In the genomic region with DNA sequence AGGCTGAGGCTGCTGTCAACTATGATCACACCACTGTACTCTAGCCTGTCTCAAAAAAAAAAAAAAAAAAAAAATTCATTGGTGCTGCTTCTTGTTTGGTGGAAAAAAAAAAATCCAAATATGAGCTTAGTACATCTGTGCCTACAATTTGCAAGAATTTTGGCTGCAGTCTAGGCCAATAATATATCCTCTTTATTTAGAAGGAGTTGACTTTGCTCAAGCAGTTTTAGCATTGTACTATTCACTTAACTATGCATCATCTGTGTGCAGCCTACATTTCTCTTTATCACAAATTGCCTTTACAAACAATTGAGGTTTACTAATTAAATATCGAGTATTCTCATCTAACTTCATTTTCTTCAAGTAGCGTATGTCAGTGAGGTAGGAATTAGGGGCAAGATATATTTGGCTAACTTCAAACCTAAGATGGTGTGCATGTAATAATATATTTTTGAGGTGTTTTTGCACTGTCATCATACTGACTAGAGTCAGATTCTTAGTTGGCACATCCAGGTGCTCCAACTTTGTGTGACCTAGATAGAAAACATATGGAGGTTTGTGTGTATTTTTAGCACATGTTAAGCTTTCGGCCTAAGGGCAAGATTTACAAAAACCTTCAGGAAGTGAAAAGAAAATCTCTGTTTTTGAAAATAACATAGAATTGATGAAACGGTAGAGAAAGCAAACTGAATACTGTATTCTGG, we compare ENCODE assay signal across 22 cellular contexts. TPM values are rescaled to one million over a fixed set of nuclear protein-coding genes. Genes with fewer than 3 reads are reported as not detected.
DNase-seq lines count a peak whose midpoint lies in the region; ATAC-seq, FAIRE-seq and TF ChIP-seq lines count a peak whose summit lies in the region.
"Had no signal": no experiment of that assay in that cellular context is flagged by ENCODE, and none has a peak within 500 bp of the region (broad histone marks: within the 10 kb centered on the region; RNA-seq: fewer than 3 reads in every experiment).

No MANE protein-coding gene starts in this region.

- no peak overlapping the region for H2AFZ ChIP-seq in astrocyte (ENCODE audit: low read depth, low read length)
- H2AFZ ChIP-seq in keratinocyte (ENCODE audit: control insufficient read depth, low read length), result no peak overlapping the region

- H3K36me3 Mint-ChIP-seq in astrocyte (ENCODE audit: low read depth, unreplicated experiment), result no peaks in the 10 kb centered on the region

- H4K20me1 ChIP-seq in astrocyte (ENCODE audit: insufficient read depth, low read length) (no peaks in the 10 kb centered on the region), keratinocyte (ENCODE audit: control insufficient read depth, extremely low read depth, insufficient read depth, low read length) (no peaks in the 10 kb centered on the region)

- H3K79me2 ChIP-seq in astrocyte (ENCODE audit: insufficient read depth, low read length) (no peaks in the 10 kb centered on the region), keratinocyte (ENCODE audit: control insufficient read depth, insufficient read depth, low read length) (no peaks in the 10 kb centered on the region)

- 61% methylated on average over 4 of the region's 4 CpGs for WGBS in suprapubic skin

- H3K27me3 ChIP-seq in HUES6 (ENCODE audit: control insufficient read depth, insufficient read depth, low read length), result no peaks in the 10 kb centered on the region
- no peaks in the 10 kb centered on the region for H3K27me3 ChIP-seq in astrocyte (ENCODE audit: insufficient read depth, low read length)
- H3K27me3 ChIP-seq in keratinocyte (ENCODE audit: control insufficient read depth, extremely low read depth, insufficient read depth, low read length), result no peaks in the 10 kb centered on the region
- no peaks in the 10 kb centered on the region for H3K27me3 ChIP-seq in Peyer's patch
- H3K27me3 ChIP-seq in suprapubic skin, result no peaks in the 10 kb centered on the region
- no peaks in the 10 kb centered on the region for H3K27me3 ChIP-seq in left ventricle myocardium inferior (ENCODE audit: low read depth)
- H3K27me3 ChIP-seq: uterus had no signal

- no peaks in the 10 kb centered on the region for H3K27me3 Mint-ChIP-seq in astrocyte (ENCODE audit: low read depth, unreplicated experiment)
- H3K27me3 Mint-ChIP-seq: B cell; IgD-negative memory B cell; stimulated activated naive CD8-positive, alpha-beta T cell treated with anti-CD3 and anti-CD28 coated beads, Interleukin-15, amount 100 ng/mL, for 72 hours; T-helper 17 cell had no signal

- H3K27ac ChIP-seq in HUES6 (ENCODE audit: low read depth, low read length) (0 out of 2 replicates have a peak overlapping the region, but pooled peaks have one; percentile 26), astrocyte (ENCODE audit: low read depth, low read length) (no peak overlapping the region), keratinocyte (ENCODE audit: control insufficient read depth, insufficient read depth, low read length) (peak overlapping the region; percentile 25), Peyer's patch (no peak overlapping the region), suprapubic skin (no peak overlapping the region), left ventricle myocardium inferior (replicated peaks) (no peak overlapping the region)

- H3K9ac ChIP-seq in HUES6 (ENCODE audit: low read length) (no peak overlapping the region), astrocyte (ENCODE audit: low read length) (no peak overlapping the region), keratinocyte (ENCODE audit: control insufficient read depth, extremely low read depth, insufficient read depth, low read length) (no peak overlapping the region)

- DNase-seq in AG10803 (ENCODE audit: low read depth), result peak; percentile 44
- no peak for DNase-seq in astrocyte (ENCODE audit: low read depth)
- DNase-seq in keratinocyte (ENCODE audit: low read depth, low spot score), result no peak
- DNase-seq in Peyer's patch, result no peak
- DNase-seq in suprapubic skin (ENCODE audit: low spot score in 2 of 2), result no peak
- no peak for DNase-seq in left ventricle myocardium inferior
- DNase-seq: activated CD8-positive, alpha-beta memory T cell treated with anti-CD3 and anti-CD28 coated beads, Interleukin-2, amount 50 U/mL, for 48 hours; activated naive CD4-positive, alpha-beta T cell treated with anti-CD3 and anti-CD28 coated beads for 36 hours; DND-41; GOT3; islet precursor cell; NCI-H1092 treated with DMSO at 0.1 percent for 48 hours; NCI-H446 treated with DMSO at 0.1 percent for 48 hours; OCI-M1; stimulated activated naive CD8-positive, alpha-beta T cell treated with anti-CD3 and anti-CD28 coated beads, Interleukin-15, amount 100 ng/mL, for 72 hours; T-helper 17 cell; uterus had no signal

- TF ChIP-seq CTCF in AG10803 (conservative IDR thresholded peaks at IDR 0.05; ENCODE audit: low read length), result no peak
- no peak for TF ChIP-seq CTCF in astrocyte (IDR thresholded peaks at IDR 0.05; ENCODE audit: insufficient read depth, low read depth, low read length)
- no peak for TF ChIP-seq CTCF in keratinocyte (optimal IDR thresholded peaks at IDR 0.05 in 1 of 3, IDR thresholded peaks at IDR 0.05 in 1 of 3, conservative IDR thresholded peaks at IDR 0.05 in 1 of 3; ENCODE audit: extremely low read depth in 1 of 3, insufficient read depth in 2 of 3, low read length in 3 of 3)
- no peak for TF ChIP-seq CTCF in Peyer's patch (IDR thresholded peaks at IDR 0.05)
- no peak for TF ChIP-seq CTCF in suprapubic skin (IDR thresholded peaks at IDR 0.05)
- no peak for TF ChIP-seq CTCF in left ventricle myocardium inferior (IDR thresholded peaks at IDR 0.05; ENCODE audit: borderline replicate concordance)

- H3K4me3 ChIP-seq in AG10803 (ENCODE audit: low read length) (no peak overlapping the region; the same call in 1 of the 2 replicates), HUES6 (ENCODE audit: low read depth, low read length) (no peak overlapping the region), astrocyte (ENCODE audit: insufficient read depth, low read depth, low read length) (no peak overlapping the region), keratinocyte (ENCODE audit: control insufficient read depth in 2 of 3, extremely low read depth in 1 of 3, insufficient read depth in 2 of 3, low read depth in 1 of 3, low read length in 3 of 3) (no peak overlapping the region), Peyer's patch (no peak overlapping the region), suprapubic skin (no peak overlapping the region), left ventricle myocardium inferior (no peak overlapping the region)
- H3K4me3 ChIP-seq: uterus had no signal

- H3K9me3 Mint-ChIP-seq in astrocyte (ENCODE audit: unreplicated experiment), result no peaks in the 10 kb centered on the region
- H3K9me3 Mint-ChIP-seq: activated naive CD4-positive, alpha-beta T cell treated with anti-CD3 and anti-CD28 coated beads for 36 hours; stimulated activated naive CD8-positive, alpha-beta T cell treated with anti-CD3 and anti-CD28 coated beads, Interleukin-15, amount 100 ng/mL, for 72 hours had no signal

- peaks cover 12% of the 10 kb centered on the region for H3K4me1 Mint-ChIP-seq in astrocyte (ENCODE audit: low read depth, unreplicated experiment)
- H3K4me1 Mint-ChIP-seq: stimulated activated naive CD8-positive, alpha-beta T cell treated with anti-CD3 and anti-CD28 coated beads, Interleukin-15, amount 100 ng/mL, for 72 hours had no signal

- intact Hi-C loops in left ventricle myocardium inferior (cut with micrococcal nuclease), result no loop called here

- H3K4me1 ChIP-seq in HUES6 (ENCODE audit: control insufficient read depth, insufficient read depth, low read length) (no peaks in the 10 kb centered on the region), astrocyte (ENCODE audit: insufficient read depth, low read length) (no peaks in the 10 kb centered on the region), keratinocyte (ENCODE audit: control insufficient read depth, extremely low read depth, insufficient read depth, low read length) (peaks cover 6% of the 10 kb centered on the region), Peyer's patch (no peaks in the 10 kb centered on the region), suprapubic skin (peaks cover 3% of the 10 kb centered on the region), left ventricle myocardium inferior (no peaks in the 10 kb centered on the region)
- H3K4me1 ChIP-seq: uterus had no signal

- no peak for TF ChIP-seq EP300 in suprapubic skin (IDR thresholded peaks at IDR 0.05)

- no peak overlapping the region for H3K4me3 Mint-ChIP-seq in astrocyte (ENCODE audit: unreplicated experiment)
- H3K4me3 Mint-ChIP-seq: activated naive CD4-positive, alpha-beta T cell treated with anti-CD3 and anti-CD28 coated beads for 36 hours; B cell; IgD-negative memory B cell; mesothelial cell of epicardium; stimulated activated naive CD8-positive, alpha-beta T cell treated with anti-CD3 and anti-CD28 coated beads, Interleukin-15, amount 100 ng/mL, for 72 hours; T-helper 17 cell had no signal

- H3K36me3 ChIP-seq in HUES6 (ENCODE audit: control insufficient read depth, insufficient read depth, low read length), result peaks cover 8% of the 10 kb centered on the region; the same call in 1 of the 2 replicates
- no peaks in the 10 kb centered on the region for H3K36me3 ChIP-seq in astrocyte (ENCODE audit: insufficient read depth, low read length)
- peaks cover 1 to 6% of the 10 kb centered on the region in 2 experiments for H3K36me3 ChIP-seq in keratinocyte (ENCODE audit: control insufficient read depth in 2 of 2, extremely low read depth in 1 of 2, insufficient read depth in 2 of 2, low read length in 2 of 2)
- no peaks in the 10 kb centered on the region for H3K36me3 ChIP-seq in Peyer's patch
- peaks cover 6% of the 10 kb centered on the region for H3K36me3 ChIP-seq in suprapubic skin
- no peaks in the 10 kb centered on the region for H3K36me3 ChIP-seq in left ventricle myocardium inferior
- H3K36me3 ChIP-seq: uterus had no signal

- H3K9me1 ChIP-seq in keratinocyte (ENCODE audit: control insufficient read depth, extremely low read depth, insufficient read depth, low read length), result no peaks in the 10 kb centered on the region

- H3K4me2 ChIP-seq in astrocyte (ENCODE audit: low read length) (peak overlapping the region; percentile 23), keratinocyte (ENCODE audit: control insufficient read depth, extremely low read depth, insufficient read depth, low read depth, low read length) (no peak overlapping the region)

- no peak for TF ChIP-seq POLR2A in Peyer's patch (IDR thresholded peaks at IDR 0.05)
- TF ChIP-seq POLR2A in suprapubic skin (IDR thresholded peaks at IDR 0.05), result no peak

- dilution Hi-C loops in keratinocyte (cut with MboI; ENCODE audit: extremely low pct_ligation_motif_present, low sequenced_read_pairs), result no loop called here

- no peak for ATAC-seq in HG02840 (IDR thresholded peaks at IDR 0.05; ENCODE audit: low FRiP score, unreplicated experiment)
- ATAC-seq: stimulated activated naive CD8-positive, alpha-beta T cell treated with anti-CD3 and anti-CD28 coated beads, Interleukin-15, amount 100 ng/mL, for 72 hours; T-helper 17 cell had no signal

- FAIRE-seq in astrocyte (lab: Jason Lieb, UNC) (no peak), keratinocyte (lab: Jason Lieb, UNC) (no peak)

- peak overlapping the region; percentile 56 for H3K27ac Mint-ChIP-seq in astrocyte (ENCODE audit: unreplicated experiment)
- H3K27ac Mint-ChIP-seq: activated naive CD4-positive, alpha-beta T cell treated with anti-CD3 and anti-CD28 coated beads for 36 hours; B cell; IgD-negative memory B cell; mesothelial cell of epicardium; stimulated activated naive CD8-positive, alpha-beta T cell treated with anti-CD3 and anti-CD28 coated beads, Interleukin-15, amount 100 ng/mL, for 72 hours; T-helper 17 cell had no signal

- H3K9me3 ChIP-seq in HUES6 (ENCODE audit: control insufficient read depth, insufficient read depth, low read depth, low read length) (no peaks in the 10 kb centered on the region), astrocyte (ENCODE audit: insufficient read depth, low read depth, low read length) (no peaks in the 10 kb centered on the region), keratinocyte (ENCODE audit: control insufficient read depth, low read depth, low read length) (no peaks in the 10 kb centered on the region), Peyer's patch (no peaks in the 10 kb centered on the region), suprapubic skin (no peaks in the 10 kb centered on the region), left ventricle myocardium inferior (replicated peaks) (no peaks in the 10 kb centered on the region)
- H3K9me3 ChIP-seq: uterus had no signal

RNA-seq across cellular contexts. Expression of gene PMS1, which starts 51.8 kb away (rescaled TPM):
- total RNA-seq in astrocyte, result 17.9 and 27.5 TPM in 2 replicates
- 8.3 to 14.8 TPM (median 8.6 TPM) in 3 replicates for polyA plus RNA-seq in keratinocyte
- 7.2 TPM for polyA plus RNA-seq in keratinocyte (2011; ENCODE audit: low read depth)
- polyA plus RNA-seq in keratinocyte (2011; cell fraction: cytosol; rRNA removed), result 4.2 and 7.2 TPM in 2 replicates
- 12.0 and 18.6 TPM in 2 replicates for polyA plus RNA-seq in keratinocyte (2011; cell fraction: nucleus; rRNA removed)
- 5.1 and 8.8 TPM in 2 replicates for polyA plus RNA-seq in keratinocyte (2012; ENCODE audit: low replicate concordance)
- 5.3 to 15.6 TPM (median 10.3 TPM) in 3 replicates for polyA minus RNA-seq in keratinocyte
- polyA minus RNA-seq in keratinocyte (2011; cell fraction: cytosol; rRNA and poly(A)+ RNA removed), result 8.2 TPM
- polyA minus RNA-seq in keratinocyte (2011; cell fraction: nucleus; rRNA and poly(A)+ RNA removed), result 8.9 and 25.4 TPM in 2 replicates
- total RNA-seq in Peyer's patch, result 10 to 100 TPM; 13.6 to 47.0 (median 14.5) TPM
- total RNA-seq in suprapubic skin, result 10 to 100 TPM in 2 of 4 donors, 1 to 10 TPM in 2; 5.7 to 15.7 (median 11.0) TPM
- total RNA-seq in left ventricle myocardium inferior, result 11.0 TPM

RNA-seq across cellular contexts. Expression of gene ORMDL1, which starts 51.9 kb away (rescaled TPM):
- total RNA-seq in astrocyte (47.5 and 49.3 TPM in 2 replicates), Peyer's patch (100 to 1,000 TPM in 1 of 4 donors, 10 to 100 TPM in 3; 73.4 to 102 (median 87.6) TPM), suprapubic skin (100 to 1,000 TPM in 1 of 4 donors, 10 to 100 TPM in 3; 39.2 to 190 (median 74.8) TPM), left ventricle myocardium inferior (27.7 TPM)
- polyA plus RNA-seq in keratinocyte, result 35.8 to 86.2 TPM (median 76.0 TPM) in 3 replicates
- 10.9 TPM for polyA plus RNA-seq in keratinocyte (2011; ENCODE audit: low read depth)
- 21.9 and 43.2 TPM in 2 replicates for polyA plus RNA-seq in keratinocyte (2011; cell fraction: cytosol; rRNA removed)
- 175 and 209 TPM in 2 replicates for polyA plus RNA-seq in keratinocyte (2011; cell fraction: nucleus; rRNA removed)
- 29.4 and 43.6 TPM in 2 replicates for polyA plus RNA-seq in keratinocyte (2012; ENCODE audit: low replicate concordance)
- 11.5 to 29.5 TPM (median 19.0 TPM) in 3 replicates for polyA minus RNA-seq in keratinocyte
- 9.8 TPM for polyA minus RNA-seq in keratinocyte (2011; cell fraction: cytosol; rRNA and poly(A)+ RNA removed)
- 19.8 and 31.6 TPM in 2 replicates for polyA minus RNA-seq in keratinocyte (2011; cell fraction: nucleus; rRNA and poly(A)+ RNA removed)

Comparison
In these comparisons a context has a peak if more than half of its experiments do, and no peak if none do; other contexts are left out.
1. H3K27ac ChIP-seq: peak in HUES6 (single experiment) and keratinocyte (single experiment); none in astrocyte (single experiment), Peyer's patch (0 of 4), suprapubic skin (single experiment) and left ventricle myocardium inferior (single experiment).